20 cellular contexts compared by ENCODE assay signal in the genomic region with DNA sequence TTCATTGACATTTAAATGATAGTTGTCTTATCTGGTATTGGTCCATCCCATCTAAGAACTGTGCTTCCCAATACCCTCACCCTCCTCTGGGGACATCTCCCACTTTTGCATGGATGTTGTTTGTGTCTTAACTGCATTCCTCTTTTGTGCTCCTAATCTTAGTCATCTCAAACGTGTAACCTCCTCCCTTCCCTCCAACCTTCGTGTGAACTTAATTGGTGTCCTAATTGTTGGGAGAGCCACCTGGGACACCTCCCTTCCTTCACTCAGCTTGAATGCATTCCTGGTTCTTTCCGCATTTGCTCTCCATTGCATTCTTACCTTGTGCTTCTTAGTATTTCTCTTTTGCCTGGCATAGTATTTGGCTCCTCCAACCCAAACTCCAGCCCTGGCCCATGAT. TPM values are rescaled to one million over a fixed set of nuclear protein-coding genes. Genes with fewer than 3 reads are reported as not detected.
DNase-seq lines count a peak whose midpoint lies in the region; ATAC-seq and TF ChIP-seq lines count a peak whose summit lies in the region.
"Had no signal": no experiment of that assay in that cellular context is flagged by ENCODE, and none has a peak within 500 bp of the region (broad histone marks: within the 10 kb centered on the region; RNA-seq: fewer than 3 reads in every experiment).

No MANE protein-coding gene starts in this region.

- H3K4me3 Mint-ChIP-seq in GM23338, result no peak overlapping the region
- H3K4me3 Mint-ChIP-seq in T-helper 17 cell, result peak overlapping the region; percentile 49
- H3K4me3 Mint-ChIP-seq in endodermal cell, result no peak overlapping the region
- no peak overlapping the region for H3K4me3 Mint-ChIP-seq in nephron progenitor cell
- H3K4me3 Mint-ChIP-seq: CD4-positive, alpha-beta memory T cell; H9 had no signal

- no peak for TF ChIP-seq CTCF in GM23338 (conservative IDR thresholded peaks at IDR 0.05; ENCODE audit: low read depth in 2 of 2)
- TF ChIP-seq CTCF in endodermal cell (conservative IDR thresholded peaks at IDR 0.05), result peak; percentile 33
- no peak for TF ChIP-seq CTCF in nephron progenitor cell (IDR thresholded peaks at IDR 0.05)
- no peak for TF ChIP-seq CTCF in vagina (IDR thresholded peaks at IDR 0.05)

- H3K4me1 Mint-ChIP-seq in GM23338, result peaks cover 21% of the 10 kb centered on the region
- peaks cover 2% of the 10 kb centered on the region for H3K4me1 Mint-ChIP-seq in T-helper 17 cell
- peaks cover 5% of the 10 kb centered on the region for H3K4me1 Mint-ChIP-seq in endodermal cell
- H3K4me1 Mint-ChIP-seq in nephron progenitor cell, result no peaks in the 10 kb centered on the region
- H3K4me1 Mint-ChIP-seq: CD4-positive, alpha-beta memory T cell had no signal

- no peak overlapping the region for H3K4me2 ChIP-seq in GM23338

- H2AFZ ChIP-seq in GM23338, result no peak overlapping the region

- DNase-seq in GM23338 (ENCODE audit: low spot score) (peak; percentile 69), T-helper 17 cell (no peak), endodermal cell (peak; percentile 55), nephron progenitor cell (no peak), A172 (ENCODE audit: low spot score) (no peak), vagina (ENCODE audit: extremely low spot score in 2 of 2) (no peak)
- DNase-seq in stimulated activated naive CD4-positive, alpha-beta T cell (lab: John Stamatoyannopoulos, UW), result no peak
- DNase-seq: 8988T; C1 segment of cervical spinal cord; Calu3; CD4-positive, alpha-beta memory T cell; COR-L47; DMS53; DMS79 treated with DMSO at 0.1 percent for 48 hours; GDM1; GOT3; H9 had no signal

- 0 out of 2 replicates have a peak, but pooled peaks cover 4% of the 10 kb centered on the region for H3K36me3 ChIP-seq in GM23338 (ENCODE audit: insufficient read depth)
- H3K36me3 ChIP-seq in endodermal cell (ENCODE audit: control insufficient read depth, insufficient read depth, low read length), result no peaks in the 10 kb centered on the region
- no peaks in the 10 kb centered on the region for H3K36me3 ChIP-seq in vagina

- H3K4me1 ChIP-seq in GM23338 (ENCODE audit: insufficient read depth) (peaks cover 14% of the 10 kb centered on the region; the same call in 1 of the 2 replicates), endodermal cell (ENCODE audit: control insufficient read depth, insufficient read depth, low read length) (no peaks in the 10 kb centered on the region), vagina (no peaks in the 10 kb centered on the region)

- 45 to 56% methylated on average over 2 to 3 of the region's 3 CpGs for WGBS in endodermal cell (ENCODE audit: insufficient coverage in 1 of 2, insufficient read length in 1 of 2), 2 experiments

- no peak overlapping the region for H3K27ac ChIP-seq in GM23338 (ENCODE audit: low read depth)
- H3K27ac ChIP-seq in endodermal cell (ENCODE audit: low read depth, low read length), result no peak overlapping the region
- H3K27ac ChIP-seq in vagina, result no peak overlapping the region

- no peak for TF ChIP-seq POLR2A in vagina (IDR thresholded peaks at IDR 0.05)

- ATAC-seq in GM23338 (peak; percentile 77), T-helper 17 cell (no peak)
- ATAC-seq: GM12878, HCT116 had no signal

- intact Hi-C loops in vagina (cut with DNase I), result no loop called here

- H4K20me1 ChIP-seq in GM23338 (replicated peaks; ENCODE audit: insufficient read depth), result no peaks in the 10 kb centered on the region

- no peaks in the 10 kb centered on the region for H3K9me2 ChIP-seq in GM23338 (ENCODE audit: insufficient read depth)

- no peaks in the 10 kb centered on the region for H3K79me2 ChIP-seq in GM23338 (replicated peaks; ENCODE audit: insufficient read depth)

- no peaks in the 10 kb centered on the region for H3K9me3 Mint-ChIP-seq in GM23338
- peaks cover 5% of the 10 kb centered on the region for H3K9me3 Mint-ChIP-seq in endodermal cell
- peaks cover 4% of the 10 kb centered on the region for H3K9me3 Mint-ChIP-seq in nephron progenitor cell

- no peak overlapping the region for H3K9ac ChIP-seq in endodermal cell (ENCODE audit: extremely low read depth, low read length, poor library complexity, severe bottlenecking)

- no peak overlapping the region for H3K4me3 ChIP-seq in GM23338
- no peak overlapping the region for H3K4me3 ChIP-seq in endodermal cell (ENCODE audit: low read length)
- H3K4me3 ChIP-seq in vagina, result no peak overlapping the region
- H3K4me3 ChIP-seq: GM12878 had no signal

- H3K27ac Mint-ChIP-seq in GM23338, result no peak overlapping the region
- no peak overlapping the region for H3K27ac Mint-ChIP-seq in T-helper 17 cell
- H3K27ac Mint-ChIP-seq in endodermal cell, result no peak overlapping the region
- peak overlapping the region; percentile 16 for H3K27ac Mint-ChIP-seq in nephron progenitor cell
- H3K27ac Mint-ChIP-seq: CD4-positive, alpha-beta memory T cell had no signal

- H3K27me3 ChIP-seq in GM23338 (ENCODE audit: insufficient read depth) (no peaks in the 10 kb centered on the region), endodermal cell (ENCODE audit: control insufficient read depth, insufficient read depth, low read length, poor library complexity, severe bottlenecking) (peaks cover under 1% of the 10 kb centered on the region), vagina (no peaks in the 10 kb centered on the region)

- H3F3A ChIP-seq in GM23338 (replicated peaks; ENCODE audit: low read depth), result no peaks in the 10 kb centered on the region

- H3K9me3 ChIP-seq in T-helper 17 cell (ENCODE audit: control insufficient read depth, low read length, poor library complexity, severe bottlenecking) (no peaks in the 10 kb centered on the region), endodermal cell (ENCODE audit: control insufficient read depth, low read length) (no peaks in the 10 kb centered on the region), vagina (no peaks in the 10 kb centered on the region)

- no peaks in the 10 kb centered on the region; the same call in 2 of the 3 replicates for H3K36me3 Mint-ChIP-seq in GM23338 (ENCODE audit: low read depth)
- H3K36me3 Mint-ChIP-seq in T-helper 17 cell (ENCODE audit: low read depth), result no peaks in the 10 kb centered on the region
- H3K36me3 Mint-ChIP-seq in endodermal cell (ENCODE audit: low read depth), result no peaks in the 10 kb centered on the region
- no peaks in the 10 kb centered on the region for H3K36me3 Mint-ChIP-seq in nephron progenitor cell (ENCODE audit: low read depth)
- H3K36me3 Mint-ChIP-seq: CD4-positive, alpha-beta memory T cell had no signal

- H3K27me3 Mint-ChIP-seq in GM23338 (ENCODE audit: insufficient read depth, low read depth, poor library complexity) (no peaks in the 10 kb centered on the region), T-helper 17 cell (peaks cover 32% of the 10 kb centered on the region), endodermal cell (ENCODE audit: insufficient read depth) (peaks cover 8% of the 10 kb centered on the region), nephron progenitor cell (ENCODE audit: low read depth, poor library complexity) (peaks cover 9% of the 10 kb centered on the region)

TF ChIP-seq in GM23338, 12 proteins besides CTCF, POLR2A, EP300 and RAD21 (continues in another document):
- TF ChIP-seq ETS1 (IDR thresholded peaks at IDR 0.05), result no peak
- TF ChIP-seq NANOG (IDR thresholded peaks at IDR 0.05; ENCODE audit: borderline replicate concordance), result no peak

RNA-seq across cellular contexts. Expression of gene ELMOD1, which starts 9.8 kb away (rescaled TPM):
- 1.2 and 5.2 TPM in 2 replicates for total RNA-seq in GM23338 (2014; rRNA removed; shearing (Covaris generic))
- polyA plus RNA-seq in GM23338 (2016; fragmentation: Nextera tagmentation; extraction: Ambion mirVana), result 1.6 and 1.8 TPM in 2 replicates
- not detected for total RNA-seq in T-helper 17 cell
- total RNA-seq in endodermal cell, result under 1 TPM; 0.46 to 0.60 TPM
- polyA plus RNA-seq in endodermal cell (2013, experiment 1 of 2), result 0.75 TPM
- 0.37 TPM for polyA plus RNA-seq in endodermal cell (2013, experiment 2 of 2)
- 0.05 TPM in 1 of 2 replicates, not detected in the other for total RNA-seq in A172 (2014; rRNA removed; shearing (Covaris generic))
- not detected for total RNA-seq in vagina
- total RNA-seq: A673; CD4-positive, alpha-beta memory T cell; GM12878 had no signal
- polyA plus RNA-seq: CD4-positive, alpha-beta memory T cell; GM12878 had no signal

RNA-seq across cellular contexts. Expression of gene ALKBH8, which starts 15.6 kb away (rescaled TPM):
- 13.7 and 14.2 TPM in 2 replicates for total RNA-seq in GM23338 (2014; rRNA removed; shearing (Covaris generic))
- polyA plus RNA-seq in GM23338 (2016; fragmentation: Nextera tagmentation; extraction: Ambion mirVana), result 7.1 and 8.9 TPM in 2 replicates
- total RNA-seq in T-helper 17 cell (10 to 100 TPM in 1 of 2 donors, 1 to 10 TPM in 1; 8.9 to 12.4 TPM), endodermal cell (1 to 10 TPM; 7.6 to 9.3 TPM), vagina (3.4 TPM)
- 4.9 TPM for polyA plus RNA-seq in endodermal cell (2013, experiment 1 of 2)
- polyA plus RNA-seq in endodermal cell (2013, experiment 2 of 2), result 5.8 TPM
- 5.8 and 7.3 TPM in 2 replicates for total RNA-seq in A172 (2014; rRNA removed; shearing (Covaris generic))

Comparison
In these comparisons a context has a peak if more than half of its experiments do, and no peak if none do; other contexts are left out.
1. DNase-seq: peak in GM23338 (single experiment) and endodermal cell (single experiment); none in T-helper 17 cell (0 of 3), nephron progenitor cell (single experiment), A172 (single experiment), vagina (0 of 2) and stimulated activated naive CD4-positive, alpha-beta T cell (0 of 6).